In genomic region chr10:125414998-125415397, GRCh38 we compare ENCODE assay signal across 22 cellular contexts.
A peak's percentile ranks its signal among the peaks of the same experiment; 100 is the strongest.
DNase-seq lines count a peak whose midpoint lies in the region; ATAC-seq and TF ChIP-seq lines count a peak whose summit lies in the region.
"Had no signal": no experiment of that assay in that cellular context is flagged by ENCODE, and none has a peak within 500 bp of the region (broad histone marks: within the 10 kb centered on the region; RNA-seq: fewer than 3 reads in every experiment).

No MANE protein-coding gene starts in this region.

- H3K27ac ChIP-seq in fibroblast of lung (ENCODE audit: insufficient read depth, low read length) (no peak overlapping the region), muscle layer of duodenum (ENCODE audit: low read length) (no peak overlapping the region), thyroid gland (no peak overlapping the region)
- H3K27ac ChIP-seq: breast epithelium, colonic mucosa, HL-60, transverse colon had no signal

- TF ChIP-seq CTCF in WI38 (IDR thresholded peaks at IDR 0.05; ENCODE audit: low read depth, low read length) (no peak), fibroblast of lung (conservative IDR thresholded peaks at IDR 0.05 in 1 of 2, IDR thresholded peaks at IDR 0.05 in 1 of 2; ENCODE audit: low read depth in 1 of 2, low read length in 2 of 2) (no peak), thyroid gland (IDR thresholded peaks at IDR 0.05) (no peak)

- H3K9me3 ChIP-seq in fibroblast of lung (ENCODE audit: control insufficient read depth, insufficient read depth, low read depth, low read length): no peaks in the 10 kb centered on the region
- peaks cover 0 to 5% of the 10 kb centered on the region in 2 donors for H3K9me3 ChIP-seq in muscle layer of duodenum (ENCODE audit: control insufficient read depth in 1 of 2, low read length in 2 of 2)
- H3K9me3 ChIP-seq in thyroid gland: no peaks in the 10 kb centered on the region
- H3K9me3 ChIP-seq: breast epithelium, colonic mucosa, transverse colon had no signal

- H3K27me3 ChIP-seq in fibroblast of lung (ENCODE audit: control insufficient read depth, insufficient read depth, low read length) (no peaks in the 10 kb centered on the region), muscle layer of duodenum (ENCODE audit: low read depth, low read length) (no peaks in the 10 kb centered on the region), thyroid gland (no peaks in the 10 kb centered on the region)
- H3K27me3 ChIP-seq: colonic mucosa had no signal

- WGBS in thyroid gland, 2 donors: 49 to 56% methylated on average over 9 of the region's 9 CpGs

- H4K20me1 ChIP-seq in fibroblast of lung (ENCODE audit: control insufficient read depth, extremely low read depth, insufficient read depth, low read length): no peaks in the 10 kb centered on the region

- no peak for ATAC-seq in GM19023 (IDR thresholded peaks at IDR 0.05; ENCODE audit: unreplicated experiment)
- ATAC-seq: activated CD8-positive, alpha-beta T cell treated with anti-CD3 and anti-CD28 coated beads for 36 hours; CD8-positive, alpha-beta T cell; naive thymus-derived CD4-positive, alpha-beta T cell had no signal

- H2AFZ ChIP-seq in fibroblast of lung (ENCODE audit: low read length): peak overlapping the region; percentile 30

- peak overlapping the region; percentile 60 for H3K4me2 ChIP-seq in fibroblast of lung (ENCODE audit: extremely low read depth, insufficient read depth, low read length)

- H3K36me3 ChIP-seq in fibroblast of lung (ENCODE audit: control insufficient read depth, insufficient read depth, low read length) (no peaks in the 10 kb centered on the region), muscle layer of duodenum (ENCODE audit: control insufficient read depth in 1 of 2, insufficient read depth in 2 of 2, low read length in 2 of 2) (no peaks in the 10 kb centered on the region), thyroid gland (no peaks in the 10 kb centered on the region)
- H3K36me3 ChIP-seq: breast epithelium, colonic mucosa, transverse colon had no signal

- no peak overlapping the region for H3K9ac ChIP-seq in fibroblast of lung (ENCODE audit: insufficient read depth, low read length)

- peaks cover 3% of the 10 kb centered on the region for H3K4me1 ChIP-seq in fibroblast of lung (ENCODE audit: control insufficient read depth, extremely low read depth, insufficient read depth, low read length)
- H3K4me1 ChIP-seq in muscle layer of duodenum (ENCODE audit: control insufficient read depth in 1 of 2, insufficient read depth in 2 of 2, low read length in 2 of 2): peaks cover 0 to 12% of the 10 kb centered on the region in 2 donors
- H3K4me1 ChIP-seq in thyroid gland: no peaks in the 10 kb centered on the region
- H3K4me1 ChIP-seq: breast epithelium, colonic mucosa had no signal

- H3K4me3 ChIP-seq in WI38 (ENCODE audit: low read depth, low read length): 0 out of 2 replicates have a peak overlapping the region, but pooled peaks have one; percentile 4
- peak overlapping the region in 2 of 4 experiments; percentile 9 to 23 for H3K4me3 ChIP-seq in fibroblast of lung (replicated peaks in 1 of 4; ENCODE audit: control extremely low read depth in 1 of 4, insufficient read depth in 1 of 4, low read depth in 3 of 4, low read length in 4 of 4)
- H3K4me3 ChIP-seq in muscle layer of duodenum (ENCODE audit: low read depth in 1 of 2, low read length in 2 of 2): peak overlapping the region; percentile 4 to 47
- H3K4me3 ChIP-seq in thyroid gland (replicated peaks in 1 of 3): no peak overlapping the region
- H3K4me3 ChIP-seq: breast epithelium, colonic mucosa, transverse colon had no signal

- no peaks in the 10 kb centered on the region for H3K79me2 ChIP-seq in fibroblast of lung (ENCODE audit: control insufficient read depth, insufficient read depth, low read length)

- intact Hi-C loops in thyroid gland (cut with DNase I): no loop called here

- no peak for TF ChIP-seq POLR2A in thyroid gland (IDR thresholded peaks at IDR 0.05)

- DNase-seq in NCI-H2227 (lab: John Stamatoyannopoulos, UW; ENCODE audit: unreplicated experiment): peak; percentile 50
- peak in 1 of 2 donors; percentile 62 for DNase-seq in fibroblast of lung (ENCODE audit: low read depth in 2 of 2)
- DNase-seq in thyroid gland: no peak
- DNase-seq in NCI-H510A treated with DMSO at 0.1 percent for 48 hours (lab: John Stamatoyannopoulos, UW): no peak
- DNase-seq: activated CD4-positive, CD25-positive, alpha-beta regulatory T cell treated with anti-CD3 and anti-CD28 coated beads, Interleukin-2, amount 50 U/mL, for 72 hours; activated CD8-positive, alpha-beta T cell treated with anti-CD3 and anti-CD28 coated beads for 36 hours; activated gamma-delta T cell treated with Interleukin-2 at 50 U/mL for 16 hours; CD8-positive, alpha-beta T cell; colonic mucosa; GDM1; naive thymus-derived CD4-positive, alpha-beta T cell; NCI-H1105; NCI-H774; nucleus accumbens; SHP77; T-helper 9 cell; transverse colon had no signal

Comparison
In these comparisons a context has a peak if more than half of its experiments do, and no peak if none do; other contexts are left out.
1. H3K4me3 ChIP-seq: peak in WI38 (single experiment) and muscle layer of duodenum (2 of 2); none in thyroid gland (0 of 3).